In the genomic region with DNA sequence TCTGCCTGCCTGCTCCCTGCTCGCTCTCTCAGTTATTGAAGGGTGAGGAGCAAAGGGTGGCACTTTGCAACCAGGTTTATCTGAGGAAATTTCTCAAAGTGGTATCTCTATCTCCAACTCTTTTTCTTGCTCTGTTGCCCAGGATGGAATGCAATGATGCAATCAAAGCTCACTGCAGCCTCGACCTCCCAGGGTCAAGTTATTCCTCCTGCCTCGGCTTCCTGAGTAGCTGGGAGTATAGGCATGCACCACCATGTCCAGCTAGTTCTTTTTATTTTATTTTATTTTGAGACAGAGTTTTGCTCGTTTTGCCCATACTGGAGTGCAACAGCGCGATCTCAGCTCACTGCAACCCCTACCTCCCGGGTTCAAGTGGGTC, we compare ENCODE assay signal across 1 cellular context.
TF ChIP-seq lines count a peak whose summit lies in the region.

No MANE protein-coding gene starts in this region.

TF ChIP-seq in K562, 482 proteins besides CTCF, POLR2A, EP300 and RAD21:
- TF ChIP-seq, protein P1, sequence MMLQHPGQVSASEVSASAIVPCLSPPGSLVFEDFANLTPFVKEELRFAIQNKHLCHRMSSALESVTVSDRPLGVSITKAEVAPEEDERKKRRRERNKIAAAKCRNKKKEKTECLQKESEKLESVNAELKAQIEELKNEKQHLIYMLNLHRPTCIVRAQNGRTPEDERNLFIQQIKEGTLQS (IDR thresholded peaks at IDR 0.05), result peak; percentile 73
- TF ChIP-seq, protein P1 (CRISPR knock-in tag; conservative IDR thresholded peaks at IDR 0.05), result no peak
- TF ChIP-seq BRCA1 (IDR thresholded peaks at IDR 0.05) (no peak), BRCA1 (CRISPR knock-in tag; IDR thresholded peaks at IDR 0.05) (no peak), ZNF445 (CRISPR knock-in tag; IDR thresholded peaks at IDR 0.05; ENCODE audit: low read depth) (no peak), JUND (IDR thresholded peaks at IDR 0.05; ENCODE audit: borderline replicate concordance, low read depth, low read length) (no peak), JUND (tag; IDR thresholded peaks at IDR 0.05; ENCODE audit: borderline replicate concordance, low read depth, low read length) (no peak), NCOA4 (IDR thresholded peaks at IDR 0.05; ENCODE audit: partially characterized antibody) (no peak), CEBPG (CRISPR knock-in tag; IDR thresholded peaks at IDR 0.05) (peak; percentile 10; the same call in 1 of the 2 replicates), CEBPG (tag; conservative IDR thresholded peaks at IDR 0.05 in 1 of 2, IDR thresholded peaks at IDR 0.05 in 1 of 2) (peak; percentile 63 to 77), BDP1 (IDR thresholded peaks at IDR 0.05; ENCODE audit: insufficient read depth, insufficient read length) (no peak), CXXC5 (CRISPR knock-in tag; IDR thresholded peaks at IDR 0.05) (0 out of 2 replicates have a peak, but pooled peaks have one; percentile 10)
- TF ChIP-seq, protein P2, sequence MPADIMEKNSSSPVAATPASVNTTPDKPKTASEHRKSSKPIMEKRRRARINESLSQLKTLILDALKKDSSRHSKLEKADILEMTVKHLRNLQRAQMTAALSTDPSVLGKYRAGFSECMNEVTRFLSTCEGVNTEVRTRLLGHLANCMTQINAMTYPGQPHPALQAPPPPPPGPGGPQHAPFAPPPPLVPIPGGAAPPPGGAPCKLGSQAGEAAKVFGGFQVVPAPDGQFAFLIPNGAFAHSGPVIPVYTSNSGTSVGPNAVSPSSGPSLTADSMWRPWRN (IDR thresholded peaks at IDR 0.05; ENCODE audit: low read depth), result no peak
- TF ChIP-seq, protein P3, sequence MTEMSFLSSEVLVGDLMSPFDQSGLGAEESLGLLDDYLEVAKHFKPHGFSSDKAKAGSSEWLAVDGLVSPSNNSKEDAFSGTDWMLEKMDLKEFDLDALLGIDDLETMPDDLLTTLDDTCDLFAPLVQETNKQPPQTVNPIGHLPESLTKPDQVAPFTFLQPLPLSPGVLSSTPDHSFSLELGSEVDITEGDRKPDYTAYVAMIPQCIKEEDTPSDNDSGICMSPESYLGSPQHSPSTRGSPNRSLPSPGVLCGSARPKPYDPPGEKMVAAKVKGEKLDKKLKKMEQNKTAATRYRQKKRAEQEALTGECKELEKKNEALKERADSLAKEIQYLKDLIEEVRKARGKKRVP (CRISPR knock-in tag; IDR thresholded peaks at IDR 0.05), result no peak
- TF ChIP-seq, protein P4, sequence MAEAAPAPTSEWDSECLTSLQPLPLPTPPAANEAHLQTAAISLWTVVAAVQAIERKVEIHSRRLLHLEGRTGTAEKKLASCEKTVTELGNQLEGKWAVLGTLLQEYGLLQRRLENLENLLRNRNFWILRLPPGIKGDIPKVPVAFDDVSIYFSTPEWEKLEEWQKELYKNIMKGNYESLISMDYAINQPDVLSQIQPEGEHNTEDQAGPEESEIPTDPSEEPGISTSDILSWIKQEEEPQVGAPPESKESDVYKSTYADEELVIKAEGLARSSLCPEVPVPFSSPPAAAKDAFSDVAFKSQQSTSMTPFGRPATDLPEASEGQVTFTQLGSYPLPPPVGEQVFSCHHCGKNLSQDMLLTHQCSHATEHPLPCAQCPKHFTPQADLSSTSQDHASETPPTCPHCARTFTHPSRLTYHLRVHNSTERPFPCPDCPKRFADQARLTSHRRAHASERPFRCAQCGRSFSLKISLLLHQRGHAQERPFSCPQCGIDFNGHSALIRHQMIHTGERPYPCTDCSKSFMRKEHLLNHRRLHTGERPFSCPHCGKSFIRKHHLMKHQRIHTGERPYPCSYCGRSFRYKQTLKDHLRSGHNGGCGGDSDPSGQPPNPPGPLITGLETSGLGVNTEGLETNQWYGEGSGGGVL (CRISPR knock-in tag; IDR thresholded peaks at IDR 0.05), result no peak
TF ChIP-seq in K562: peak in this region for 3.
